Comparison of ENCODE assay signal across 1 cellular context in genomic region chr7:927031-927671, GRCh38.
A peak's percentile ranks its signal among the peaks of the same experiment; 100 is the strongest.
TF ChIP-seq lines count a peak whose summit lies in the region.

No MANE protein-coding gene starts in this region.

TF ChIP-seq in HepG2, 621 proteins besides CTCF, POLR2A, EP300 and RAD21 (continues in another document):
- TF ChIP-seq ZNF234 (CRISPR knock-in tag; conservative IDR thresholded peaks at IDR 0.05) (no peak), RXRA (CRISPR knock-in tag; IDR thresholded peaks at IDR 0.05) (peak; percentile 15; the same call in 1 of the 2 replicates), ZBTB38 (CRISPR knock-in tag; IDR thresholded peaks at IDR 0.05) (peak; percentile 59; the same call in 1 of the 2 replicates), PREB (CRISPR knock-in tag; IDR thresholded peaks at IDR 0.05) (no peak), RBAK (CRISPR knock-in tag; IDR thresholded peaks at IDR 0.05) (no peak), PHF8 (CRISPR knock-in tag; IDR thresholded peaks at IDR 0.05) (no peak), NR2F6 (IDR thresholded peaks at IDR 0.05) (no peak), NR2F6 (CRISPR knock-in tag; IDR thresholded peaks at IDR 0.05) (no peak), ZFY (CRISPR knock-in tag; IDR thresholded peaks at IDR 0.05) (peak; percentile 39; the same call in 1 of the 2 replicates), ZNF816 (CRISPR knock-in tag; IDR thresholded peaks at IDR 0.05; ENCODE audit: borderline replicate concordance) (no peak), MAX (IDR thresholded peaks at IDR 0.05) (peak; percentile 43; the same call in 1 of the 2 replicates), GZF1 (CRISPR knock-in tag; IDR thresholded peaks at IDR 0.05) (no peak), KDM1A (CRISPR knock-in tag; IDR thresholded peaks at IDR 0.05) (peak; percentile 71; the same call in 1 of the 2 replicates), IKZF5 (CRISPR knock-in tag; IDR thresholded peaks at IDR 0.05) (peak; percentile 16; the same call in 1 of the 2 replicates), ZBTB34 (CRISPR knock-in tag; IDR thresholded peaks at IDR 0.05) (no peak), YEATS4 (CRISPR knock-in tag; IDR thresholded peaks at IDR 0.05; ENCODE audit: borderline replicate concordance) (0 out of 2 replicates have a peak, but pooled peaks have one; percentile 12), HDAC1 (CRISPR knock-in tag; IDR thresholded peaks at IDR 0.05) (0 out of 2 replicates have a peak, but pooled peaks have one; percentile 21), ZBTB33 (CRISPR knock-in tag; IDR thresholded peaks at IDR 0.05) (peak; percentile 52; the same call in 1 of the 2 replicates), GATA4 (IDR thresholded peaks at IDR 0.05; ENCODE audit: borderline replicate concordance, low read depth) (no peak), ZBTB49 (CRISPR knock-in tag; IDR thresholded peaks at IDR 0.05; ENCODE audit: borderline replicate concordance) (no peak), ZNF335 (CRISPR knock-in tag; IDR thresholded peaks at IDR 0.05) (0 out of 2 replicates have a peak, but pooled peaks have one; percentile 33), ZSCAN25 (CRISPR knock-in tag; IDR thresholded peaks at IDR 0.05) (no peak), NFIB (CRISPR knock-in tag; IDR thresholded peaks at IDR 0.05; ENCODE audit: borderline replicate concordance) (no peak), TFAP4 (IDR thresholded peaks at IDR 0.05; ENCODE audit: borderline replicate concordance, low read depth) (peak; percentile 28; the same call in 1 of the 2 replicates), ZNF280B (CRISPR knock-in tag; IDR thresholded peaks at IDR 0.05; ENCODE audit: borderline replicate concordance) (no peak), ONECUT2 (CRISPR knock-in tag; IDR thresholded peaks at IDR 0.05) (no peak), REST (IDR thresholded peaks at IDR 0.05; ENCODE audit: borderline replicate concordance in 1 of 2, low read depth in 1 of 2, low read length in 2 of 2) (no peak), DPF2 (CRISPR knock-in tag; IDR thresholded peaks at IDR 0.05; ENCODE audit: borderline replicate concordance, low read depth) (no peak), ZNF883 (CRISPR knock-in tag; IDR thresholded peaks at IDR 0.05; ENCODE audit: not compliant biosample characterization) (no peak), BRD4 (CRISPR knock-in tag; IDR thresholded peaks at IDR 0.05) (0 out of 2 replicates have a peak, but pooled peaks have one; percentile 31), GTF3A (CRISPR knock-in tag; conservative IDR thresholded peaks at IDR 0.05) (no peak), POGZ (CRISPR knock-in tag; IDR thresholded peaks at IDR 0.05) (no peak), ZC3H4 (CRISPR knock-in tag; IDR thresholded peaks at IDR 0.05; ENCODE audit: borderline replicate concordance) (peak; percentile 76; the same call in 1 of the 2 replicates), KAT8 (CRISPR knock-in tag; IDR thresholded peaks at IDR 0.05) (no peak), MYPOP (CRISPR knock-in tag; IDR thresholded peaks at IDR 0.05) (no peak), ZNF687 (CRISPR knock-in tag; IDR thresholded peaks at IDR 0.05) (peak; percentile 66)
